9 cellular contexts compared by ENCODE assay signal in genomic region chr3:170632780-170633179, GRCh38. TPM values are rescaled to one million over a fixed set of nuclear protein-coding genes. Genes with fewer than 3 reads are reported as not detected.
DNase-seq lines count a peak whose midpoint lies in the region; ATAC-seq, FAIRE-seq and TF ChIP-seq lines count a peak whose summit lies in the region.
"Had no signal": no experiment of that assay in that cellular context is flagged by ENCODE, and none has a peak within 500 bp of the region (broad histone marks: within the 10 kb centered on the region; RNA-seq: fewer than 3 reads in every experiment).

No MANE protein-coding gene starts in this region.

- H3K4me3 ChIP-seq in astrocyte of the spinal cord (ENCODE audit: low read depth, low read length) = no peak overlapping the region
- H3K4me3 ChIP-seq in CD8-positive, alpha-beta T cell (ENCODE audit: low read depth, low read length) = no peak overlapping the region
- H3K4me3 ChIP-seq in left lung = no peak overlapping the region
- no peak overlapping the region for H3K4me3 ChIP-seq in kidney (ENCODE audit: low read length in 2 of 2)

- intact Hi-C loops in CD8-positive, alpha-beta T cell (cut with DNase I, micrococcal nuclease) = no loop called here
- intact Hi-C loops in left lung (cut with DNase I) (no loop called here), kidney (cut with DNase I) (no loop called here)

- H3K36me3 ChIP-seq in CD8-positive, alpha-beta T cell (ENCODE audit: insufficient read depth, low read length) = no peaks in the 10 kb centered on the region
- H3K36me3 ChIP-seq in left lung = no peaks in the 10 kb centered on the region
- H3K36me3 ChIP-seq in kidney (ENCODE audit: control insufficient read depth in 1 of 2, insufficient read depth in 2 of 2, low read length in 2 of 2) = no peaks in the 10 kb centered on the region

- DNase-seq in GM13977 (ENCODE audit: low spot score) = peak; percentile 64
- DNase-seq in astrocyte of the spinal cord (ENCODE audit: low read depth, low spot score) = peak; percentile 23
- no peak for DNase-seq in CD8-positive, alpha-beta T cell
- no peak for DNase-seq in islet precursor cell
- no peak for DNase-seq in left lung
- no peak for DNase-seq in kidney

- no peak overlapping the region for H3K9ac ChIP-seq in kidney (ENCODE audit: low read length in 2 of 2)

- H3K27ac ChIP-seq in CD8-positive, alpha-beta T cell (ENCODE audit: low read depth, low read length) = no peak overlapping the region
- H3K27ac ChIP-seq in left lung (no peak overlapping the region), kidney (ENCODE audit: low read depth in 2 of 2, low read length in 2 of 2) (no peak overlapping the region)

- CTCF ChIA-PET in CD8-positive, alpha-beta T cell (lab: Charles Lee) = no interaction called here

- no peaks in the 10 kb centered on the region for H3K4me1 Mint-ChIP-seq in CD8-positive, alpha-beta T cell (ENCODE audit: low read depth)
- H3K4me1 Mint-ChIP-seq: activated naive CD4-positive, alpha-beta T cell treated with anti-CD3 and anti-CD28 coated beads, Interleukin-2, amount 50 U/mL, for 24 hours had no signal

- TF ChIP-seq CTCF in GM13977 (IDR thresholded peaks at IDR 0.05; ENCODE audit: extremely low read depth, insufficient read depth, missing control alignments) (no peak), astrocyte of the spinal cord (IDR thresholded peaks at IDR 0.05; ENCODE audit: low read depth, low read length) (no peak), left lung (IDR thresholded peaks at IDR 0.05) (no peak), kidney (IDR thresholded peaks at IDR 0.05; ENCODE audit: borderline replicate concordance, extremely low read depth, insufficient read depth) (no peak)
- TF ChIP-seq CTCF in CD8-positive, alpha-beta T cell (IDR thresholded peaks at IDR 0.05) = no peak

- H3K27ac Mint-ChIP-seq in CD8-positive, alpha-beta T cell = no peak overlapping the region
- H3K27ac Mint-ChIP-seq: activated naive CD4-positive, alpha-beta T cell treated with anti-CD3 and anti-CD28 coated beads, Interleukin-2, amount 50 U/mL, for 24 hours had no signal

- peaks cover 13% of the 10 kb centered on the region for H3K27me3 Mint-ChIP-seq in CD8-positive, alpha-beta T cell (ENCODE audit: low read depth)

- ATAC-seq in GM21367 (IDR thresholded peaks at IDR 0.05; ENCODE audit: unreplicated experiment) (peak; percentile 89), HG03280 (IDR thresholded peaks at IDR 0.05; ENCODE audit: unreplicated experiment) (peak; percentile 77), left lung (no peak)
- no peak for ATAC-seq in CD8-positive, alpha-beta T cell

- POLR2A ChIA-PET in CD8-positive, alpha-beta T cell (lab: Charles Lee) = no interaction called here

- no peak for FAIRE-seq in kidney (lab: Jason Lieb, UNC)

- in situ Hi-C loops in GM13977 (cut with MboI; ENCODE audit: low pct_unique_long_range_greater_than_20kb, low sequenced_read_pairs, unreplicated experiment) (no loop called here), astrocyte of the spinal cord (cut with HindIII; ENCODE audit: low sequenced_read_pairs) (no loop called here)

- H3K9me3 Mint-ChIP-seq in CD8-positive, alpha-beta T cell = no peaks in the 10 kb centered on the region
- H3K9me3 Mint-ChIP-seq: activated naive CD4-positive, alpha-beta T cell treated with anti-CD3 and anti-CD28 coated beads, Interleukin-2, amount 50 U/mL, for 24 hours had no signal

- no peaks in the 10 kb centered on the region for H3K4me1 ChIP-seq in CD8-positive, alpha-beta T cell (ENCODE audit: insufficient read depth, low read length)
- H3K4me1 ChIP-seq in left lung (no peaks in the 10 kb centered on the region), kidney (ENCODE audit: control insufficient read depth in 1 of 2, insufficient read depth in 1 of 2, low read depth in 1 of 2, low read length in 2 of 2) (no peaks in the 10 kb centered on the region)

- H3K27me3 ChIP-seq in CD8-positive, alpha-beta T cell (ENCODE audit: insufficient read depth, low read length) = no peaks in the 10 kb centered on the region
- no peaks in the 10 kb centered on the region for H3K27me3 ChIP-seq in left lung

- H3K9me3 ChIP-seq in CD8-positive, alpha-beta T cell (ENCODE audit: low read length) = no peaks in the 10 kb centered on the region
- no peaks in the 10 kb centered on the region for H3K9me3 ChIP-seq in left lung
- H3K9me3 ChIP-seq in kidney (ENCODE audit: control insufficient read depth in 1 of 2, low read length in 2 of 2) = no peaks in the 10 kb centered on the region

- H3K4me3 Mint-ChIP-seq in CD8-positive, alpha-beta T cell = no peak overlapping the region
- H3K4me3 Mint-ChIP-seq: activated naive CD4-positive, alpha-beta T cell treated with anti-CD3 and anti-CD28 coated beads, Interleukin-2, amount 50 U/mL, for 24 hours had no signal

- H3K36me3 Mint-ChIP-seq in CD8-positive, alpha-beta T cell = no peaks in the 10 kb centered on the region
- H3K36me3 Mint-ChIP-seq: activated naive CD4-positive, alpha-beta T cell treated with anti-CD3 and anti-CD28 coated beads, Interleukin-2, amount 50 U/mL, for 24 hours had no signal

RNA-seq across cellular contexts. Expression of gene SLC7A14, which starts 46.9 kb away (rescaled TPM):
- not detected for total RNA-seq in CD8-positive, alpha-beta T cell
- not detected for total RNA-seq in left lung
- not detected for total RNA-seq in kidney
- polyA plus RNA-seq in kidney (ENCODE audit: insufficient read depth, low read depth, low replicate concordance) = 0.04 TPM

Comparison
In these comparisons a context has a peak if more than half of its experiments do, and no peak if none do; other contexts are left out.
1. DNase-seq: peak in GM13977 (single experiment) and astrocyte of the spinal cord (single experiment); none in CD8-positive, alpha-beta T cell (0 of 7), islet precursor cell (single experiment), left lung (0 of 2) and kidney (single experiment).
2. ATAC-seq: peak in GM21367 (single experiment) and HG03280 (single experiment); none in CD8-positive, alpha-beta T cell (single experiment) and left lung (single experiment).